Comparison of ENCODE assay signal across 8 cellular contexts in genomic region chr21:34351786-34352241, GRCh38. TPM values are rescaled to one million over a fixed set of nuclear protein-coding genes. Genes with fewer than 3 reads are reported as not detected.
DNase-seq lines count a peak whose midpoint lies in the region; ATAC-seq and TF ChIP-seq lines count a peak whose summit lies in the region.

No MANE protein-coding gene starts in this region.

- no peak overlapping the region for H3K27ac ChIP-seq in foreskin keratinocyte

- peak in 2 of 3 donors; percentile 9 to 17 for DNase-seq in stimulated activated CD4-positive, alpha-beta T cell treated with anti-CD3 and anti-CD28 coated beads, Interleukin-12 subunit alpha, Interleukin-12 subunit beta, amount 100 ng/mL, for 48 hours (ENCODE audit: low read depth in 2 of 3, low spot score in 1 of 3)
- DNase-seq in stimulated activated CD4-positive, alpha-beta T cell treated with anti-CD3 and anti-CD28 coated beads, Interleukin-12 subunit alpha, Interleukin-12 subunit beta, amount 100 ng/mL, for 4 hours, result no peak
- DNase-seq in NCI-H2171 treated with DMSO at 0.1 percent for 48 hours (lab: John Stamatoyannopoulos, UW) (peak; percentile 79), activated B cell treated with CpG ODN at 0.5 μM for 24 hours (no peak), foreskin keratinocyte (peak in 1 of 2 donors; percentile 0), occipital lobe (lab: John Stamatoyannopoulos, UW) (peak; percentile 22), amniotic stem cell (lab: John Stamatoyannopoulos, UW) (no peak)

- POLR2A ChIA-PET in activated B cell treated with CpG ODN at 0.5 μM for 24 hours (lab: Charles Lee), result no interaction called here

- no peak overlapping the region for H3K4me3 Mint-ChIP-seq in activated B cell treated with CpG ODN at 0.5 μM for 24 hours

- CTCF ChIA-PET in activated B cell treated with CpG ODN at 0.5 μM for 24 hours (lab: Charles Lee), result interaction anchor here (11.8 kb wide), 1 partner anchor 430 kb away, joined by 431 read pairs; no protein-coding TSS in a partner anchor

- no peaks in the 10 kb centered on the region for H3K4me1 ChIP-seq in foreskin keratinocyte

- H3K9me3 Mint-ChIP-seq in activated B cell treated with CpG ODN at 0.5 μM for 24 hours, result no peaks in the 10 kb centered on the region

- H3K36me3 Mint-ChIP-seq in activated B cell treated with CpG ODN at 0.5 μM for 24 hours (ENCODE audit: low read depth), result no peaks in the 10 kb centered on the region

- no peak overlapping the region for H3K27ac Mint-ChIP-seq in activated B cell treated with CpG ODN at 0.5 μM for 24 hours

- intact Hi-C loops in activated B cell treated with CpG ODN at 0.5 μM for 24 hours (cut with micrococcal nuclease), result no loop called here

- peaks cover 21% of the 10 kb centered on the region for H3K27me3 ChIP-seq in foreskin keratinocyte

- peak; percentile 85 for ATAC-seq in HG02798 (IDR thresholded peaks at IDR 0.05; ENCODE audit: poor library complexity, unreplicated experiment)
- ATAC-seq in activated B cell treated with CpG ODN at 0.5 μM for 24 hours (ENCODE audit: low read depth), result peak; percentile 80
- ATAC-seq in foreskin keratinocyte, result no peak

- no peak for TF ChIP-seq CTCF in activated B cell treated with CpG ODN at 0.5 μM for 24 hours (IDR thresholded peaks at IDR 0.05)
- peak; percentile 58 for TF ChIP-seq CTCF in foreskin keratinocyte (conservative IDR thresholded peaks at IDR 0.05)

- peaks cover 3% of the 10 kb centered on the region for H3K4me1 Mint-ChIP-seq in activated B cell treated with CpG ODN at 0.5 μM for 24 hours

- H3K27me3 Mint-ChIP-seq in activated B cell treated with CpG ODN at 0.5 μM for 24 hours, result peaks cover 29% of the 10 kb centered on the region

RNA-seq across cellular contexts. Expression of gene KCNE2, which starts 12.0 kb away (rescaled TPM):
- not detected in 2 replicates for total RNA-seq in activated B cell treated with CpG ODN at 0.5 μM for 24 hours
- not detected in 2 replicates for total RNA-seq in foreskin keratinocyte
- not detected in 2 replicates for polyA plus RNA-seq in foreskin keratinocyte
- not detected for total RNA-seq in occipital lobe

RNA-seq across cellular contexts. Expression of gene SMIM11, which starts 23.5 kb away (rescaled TPM):
- total RNA-seq in activated B cell treated with CpG ODN at 0.5 μM for 24 hours (3.8 and 4.3 TPM in 2 replicates), foreskin keratinocyte (1.8 and 5.3 TPM in 2 replicates), occipital lobe (25.3 TPM)
- polyA plus RNA-seq in foreskin keratinocyte, result 2.5 and 7.8 TPM in 2 replicates

Comparison
In these comparisons a context has a peak if more than half of its experiments do, and no peak if none do; other contexts are left out.
1. DNase-seq: peak in stimulated activated CD4-positive, alpha-beta T cell treated with anti-CD3 and anti-CD28 coated beads, Interleukin-12 subunit alpha, Interleukin-12 subunit beta, amount 100 ng/mL, for 48 hours (2 of 3), NCI-H2171 treated with DMSO at 0.1 percent for 48 hours (single experiment) and occipital lobe (single experiment); none in stimulated activated CD4-positive, alpha-beta T cell treated with anti-CD3 and anti-CD28 coated beads, Interleukin-12 subunit alpha, Interleukin-12 subunit beta, amount 100 ng/mL, for 4 hours (single experiment), activated B cell treated with CpG ODN at 0.5 μM for 24 hours (single experiment) and amniotic stem cell (single experiment).